8 cellular contexts compared by ENCODE assay signal in genomic region chr5:174418809-174419522, GRCh38.
DNase-seq lines count a peak whose midpoint lies in the region; ATAC-seq and TF ChIP-seq lines count a peak whose summit lies in the region.

No MANE protein-coding gene starts in this region.

- H3K36me3 ChIP-seq in prostate gland (no peaks in the 10 kb centered on the region), colonic mucosa (no peaks in the 10 kb centered on the region)

- peak overlapping the region; percentile 13 for H3K4me3 Mint-ChIP-seq in natural killer cell

- H3K9me3 Mint-ChIP-seq in natural killer cell, result no peaks in the 10 kb centered on the region

- H3K9ac ChIP-seq in colonic mucosa (ENCODE audit: low read depth in 2 of 2, low read length in 2 of 2), result no peak overlapping the region

- in situ Hi-C loops in T47D (cut with HindIII; ENCODE audit: low pct_unique_long_range_greater_than_20kb, low sequenced_read_pairs), result no loop called here

- H3K27me3 ChIP-seq in prostate gland (replicated peaks; ENCODE audit: insufficient read depth) (peaks cover 3% of the 10 kb centered on the region), colonic mucosa (no peaks in the 10 kb centered on the region)

- no peak overlapping the region for H3K4me3 ChIP-seq in prostate gland
- H3K4me3 ChIP-seq in colonic mucosa, result no peak overlapping the region

- H3K27me3 Mint-ChIP-seq in natural killer cell (ENCODE audit: low read depth in 2 of 2), result peaks cover 6 to 30% of the 10 kb centered on the region in 2 donors

- DNase-seq in T47D (ENCODE audit: low read depth in 1 of 2, low spot score in 1 of 2) (peak; percentile 16 to 29), natural killer cell (no peak), prostate gland (ENCODE audit: low spot score) (no peak), colonic mucosa (no peak), ureter (ENCODE audit: low spot score) (no peak), OCI-M2 (lab: John Stamatoyannopoulos, UW; ENCODE audit: unreplicated experiment) (no peak)

- H3K9me3 ChIP-seq in prostate gland, result no peaks in the 10 kb centered on the region
- no peaks in the 10 kb centered on the region for H3K9me3 ChIP-seq in colonic mucosa

- H3K27ac Mint-ChIP-seq in natural killer cell, result no peak overlapping the region

- peak; percentile 27 for ATAC-seq in GM19351 (IDR thresholded peaks at IDR 0.05; ENCODE audit: unreplicated experiment)
- peak; percentile 25 for ATAC-seq in HG03354 (IDR thresholded peaks at IDR 0.05; ENCODE audit: poor library complexity, severe bottlenecking, unreplicated experiment)
- ATAC-seq in natural killer cell, result peak; percentile 18 to 38 (median 19)

- no peak overlapping the region for H3K27ac ChIP-seq in prostate gland
- H3K27ac ChIP-seq in colonic mucosa, result no peak overlapping the region

- TF ChIP-seq POLR2A in prostate gland (IDR thresholded peaks at IDR 0.05), result no peak

- intact Hi-C loops in natural killer cell (cut with micrococcal nuclease) (loop anchor here (1.0 kb wide), 1 partner anchor 517 kb away; no protein-coding TSS in a partner anchor), prostate gland (cut with DNase I) (loop anchor here (1.0 to 2.0 kb wide), 2 partner anchors 374 to 518 kb away; no protein-coding TSS in a partner anchor), colonic mucosa (cut with DNase I) (loop anchor here (1.0 kb wide), 1 partner anchor 375 kb away; no protein-coding TSS in a partner anchor)

- H3K4me1 Mint-ChIP-seq in natural killer cell, result peaks cover 0 to 4% of the 10 kb centered on the region in 2 donors

- H3K4me1 ChIP-seq in prostate gland (replicated peaks), result no peaks in the 10 kb centered on the region
- H3K4me1 ChIP-seq in colonic mucosa, result no peaks in the 10 kb centered on the region

- TF ChIP-seq CTCF in natural killer cell (IDR thresholded peaks at IDR 0.05) (no peak), prostate gland (IDR thresholded peaks at IDR 0.05) (no peak), colonic mucosa (IDR thresholded peaks at IDR 0.05) (no peak)

- 4% methylated on average over 17 of the region's 17 CpGs for WGBS in prostate gland

- no peaks in the 10 kb centered on the region for H3K36me3 Mint-ChIP-seq in natural killer cell

Comparison
In these comparisons a context has a peak if more than half of its experiments do, and no peak if none do; other contexts are left out.
1. DNase-seq: peak in T47D (2 of 2); none in natural killer cell (single experiment), prostate gland (single experiment), colonic mucosa (single experiment), ureter (single experiment) and OCI-M2 (single experiment).
2. Peak in every context shown above with its lines, with median percentiles within 50 percentile points of each other: ATAC-seq.